ENCODE assay signal across 22 cellular contexts in genomic region chr7:1770331-1770730, GRCh38.
A peak's percentile ranks its signal among the peaks of the same experiment; 100 is the strongest.
DNase-seq lines count a peak whose midpoint lies in the region; ATAC-seq, FAIRE-seq and TF ChIP-seq lines count a peak whose summit lies in the region.
"Had no signal": no experiment of that assay in that cellular context is flagged by ENCODE, and none has a peak within 500 bp of the region (broad histone marks: within the 10 kb centered on the region; RNA-seq: fewer than 3 reads in every experiment).

No MANE protein-coding gene starts in this region.

- H3K27ac ChIP-seq in K562 (ENCODE audit: extremely low read depth, low read depth, low read length) (no peak overlapping the region), stomach (no peak overlapping the region), GM23338 (ENCODE audit: low read depth) (no peak overlapping the region), substantia nigra (ENCODE audit: low read depth, low read length, poor library complexity, severe bottlenecking) (no peak overlapping the region), gastroesophageal sphincter (no peak overlapping the region)
- H3K27ac ChIP-seq: 22Rv1; A549; BLaER1 treated with 17β-estradiol and CSF1 and Interleukin-3, amounts not matched to agents 10 nM and 100 nM; GM23248 had no signal

- no peak for TF ChIP-seq CTCF in K562 (IDR thresholded peaks at IDR 0.05 in 2 of 3, conservative IDR thresholded peaks at IDR 0.05 in 1 of 3; ENCODE audit: insufficient read depth in 2 of 3, low read depth in 1 of 3, low read length in 3 of 3)
- no peak for TF ChIP-seq CTCF in stomach (IDR thresholded peaks at IDR 0.05)
- TF ChIP-seq CTCF in GM23338 (conservative IDR thresholded peaks at IDR 0.05; ENCODE audit: low read depth in 2 of 2), result no peak
- TF ChIP-seq CTCF in gastroesophageal sphincter (IDR thresholded peaks at IDR 0.05), result no peak

- FAIRE-seq in K562 (lab: Jason Lieb, UNC), result no peak
- FAIRE-seq: A549, H54, HTR-8/SVneo had no signal

- H3K9me2 ChIP-seq in GM23338 (ENCODE audit: insufficient read depth), result no peaks in the 10 kb centered on the region

- CTCF ChIA-PET in K562 (lab: Yijun Ruan, JAX; ENCODE audit: low intra/inter-chr PET ratio), result no interaction called here

- no peaks in the 10 kb centered on the region for H3F3A ChIP-seq in GM23338 (replicated peaks; ENCODE audit: low read depth)

- H3K4me2 ChIP-seq in K562 (ENCODE audit: insufficient read depth, low read length), result no peak overlapping the region
- no peak overlapping the region for H3K4me2 ChIP-seq in GM23338
- H3K4me2 ChIP-seq: A549; BLaER1 treated with 17β-estradiol and CSF1 and Interleukin-3, amounts not matched to agents 10 nM and 100 nM had no signal

- no TSS peak for BruUV-seq in K562 (replicated peaks; lab: Mats Ljungman, UMichigan)

- H2AFZ ChIP-seq in K562 (ENCODE audit: low read depth, low read length) (no peak overlapping the region), GM23338 (no peak overlapping the region)
- H2AFZ ChIP-seq: GM23248 had no signal

- peaks cover 5% of the 10 kb centered on the region for H3K27me3 Mint-ChIP-seq in GM23338 (ENCODE audit: insufficient read depth, low read depth, poor library complexity)

- DNase-seq in activated CD8-positive, alpha-beta memory T cell treated with anti-CD3 and anti-CD28 coated beads for 24 hours, result peak; percentile 26
- no peak for DNase-seq in activated CD8-positive, alpha-beta memory T cell treated with anti-CD3 and anti-CD28 coated beads, Interleukin-2, amount 50 U/mL, for 48 hours
- no peak for DNase-seq in K562 (ENCODE audit: extremely low read depth in 1 of 4, low spot score in 3 of 4)
- DNase-seq in mesenteric fat pad (ENCODE audit: low spot score), result peak; percentile 14
- DNase-seq in stomach, result peak; percentile 1
- no peak for DNase-seq in GM23338 (ENCODE audit: low spot score)
- no peak for DNase-seq in substantia nigra (lab: John Stamatoyannopoulos, UW)
- DNase-seq: Calu3; CD8-positive, alpha-beta T cell; DMS79 treated with DMSO at 0.1 percent for 48 hours; GF-D8; GM23248; HFFc6; IMR-90 had no signal

- H3K36me3 Mint-ChIP-seq in GM23338 (ENCODE audit: low read depth), result no peaks in the 10 kb centered on the region
- H3K36me3 Mint-ChIP-seq: CD8-positive, alpha-beta T cell had no signal

- ATAC-seq in K562 (no peak), GM23338 (no peak), gastroesophageal sphincter (no peak)
- ATAC-seq: A549; CD8-positive, alpha-beta T cell; HCT116 had no signal

- H3K4me3 ChIP-seq in K562, result no peak overlapping the region
- no peak overlapping the region for H3K4me3 ChIP-seq in stomach
- no peak overlapping the region for H3K4me3 ChIP-seq in GM23338
- no peak overlapping the region for H3K4me3 ChIP-seq in gastroesophageal sphincter
- H3K4me3 ChIP-seq: A549; BLaER1 treated with 17β-estradiol and CSF1 and Interleukin-3, amounts not matched to agents 10 nM and 100 nM; GM23248 had no signal

- H3K4me3 Mint-ChIP-seq in GM23338, result no peak overlapping the region
- H3K4me3 Mint-ChIP-seq: B cell; CD8-positive, alpha-beta T cell; HFFc6 had no signal

- H4K20me1 ChIP-seq in K562 (replicated peaks; ENCODE audit: control insufficient read depth, insufficient read depth, low read length), result no peaks in the 10 kb centered on the region
- no peaks in the 10 kb centered on the region for H4K20me1 ChIP-seq in GM23338 (replicated peaks; ENCODE audit: insufficient read depth)
- H4K20me1 ChIP-seq: BLaER1 treated with 17β-estradiol and CSF1 and Interleukin-3, amounts not matched to agents 10 nM and 100 nM had no signal

- H3K9me3 ChIP-seq in K562 (replicated peaks; ENCODE audit: control insufficient read depth, insufficient read depth, low read depth, low read length) (no peaks in the 10 kb centered on the region; the same call in 1 of the 2 replicates), stomach (peaks cover 0 to 11% (median 3%) of the 10 kb centered on the region in 4 donors), gastroesophageal sphincter (peaks cover 0 to 2% (median 0%) of the 10 kb centered on the region in 3 donors)
- H3K9me3 ChIP-seq: A549 had no signal

- in situ Hi-C loops in K562 (cut with MboI), result no loop called here

- 10% methylated on average over 6 of the region's 6 CpGs for WGBS in K562 (ENCODE audit: insufficient coverage, low coverage, missing lambda C conversion rate)
- WGBS in stomach, 5 donors, result 83 to 92% (median 89%) methylated on average over 6 of the region's 6 CpGs
- WGBS in gastroesophageal sphincter (ENCODE audit: low coverage in 1 of 2), 2 donors, result 81 to 100% methylated on average over 1 to 5 of the region's 6 CpGs

- H3K79me2 ChIP-seq in K562 (ENCODE audit: control insufficient read depth, insufficient read depth, low read length), result no peaks in the 10 kb centered on the region
- no peaks in the 10 kb centered on the region for H3K79me2 ChIP-seq in GM23338 (replicated peaks; ENCODE audit: insufficient read depth)

- H3K9me3 Mint-ChIP-seq in GM23338, result peaks cover 5% of the 10 kb centered on the region; the same call in 1 of the 3 replicates

- no peak for TF ChIP-seq POLR2A in K562 (conservative IDR thresholded peaks at IDR 0.05)
- no peak for TF ChIP-seq POLR2A in stomach (IDR thresholded peaks at IDR 0.05)
- no peak for TF ChIP-seq POLR2A in gastroesophageal sphincter (IDR thresholded peaks at IDR 0.05)

- intact Hi-C loops in K562 (cut with micrococcal nuclease), result no loop called here
- intact Hi-C loops in stomach (cut with DNase I; ENCODE audit: low total_unique reads), result no loop called here

- H3K27ac Mint-ChIP-seq in GM23338, result no peak overlapping the region
- H3K27ac Mint-ChIP-seq: B cell; CD8-positive, alpha-beta T cell; HFFc6 had no signal

- no peak for TF ChIP-seq EP300 in K562 (IDR thresholded peaks at IDR 0.05; ENCODE audit: low read length)
- TF ChIP-seq EP300 in stomach (IDR thresholded peaks at IDR 0.05), result no peak
- TF ChIP-seq EP300 in gastroesophageal sphincter (IDR thresholded peaks at IDR 0.05), result no peak

- POLR2A ChIA-PET in K562 (lab: Yijun Ruan, JAX), result interaction anchor here (0.7 kb wide), 1 partner anchor 63 kb away, joined by 3 read pairs; no protein-coding TSS in a partner anchor

- no peak for TF ChIP-seq RAD21 in K562 (CRISPR knock-in tag; conservative IDR thresholded peaks at IDR 0.05 in 1 of 2, IDR thresholded peaks at IDR 0.05 in 1 of 2)

- no peaks in the 10 kb centered on the region for H3K4me1 Mint-ChIP-seq in GM23338
- H3K4me1 Mint-ChIP-seq: B cell had no signal

- no peaks in the 10 kb centered on the region for H3K9me1 ChIP-seq in K562 (ENCODE audit: control insufficient read depth, insufficient read depth, low read length)

- H3K36me3 ChIP-seq in K562 (ENCODE audit: control insufficient read depth, insufficient read depth, low read length) (no peaks in the 10 kb centered on the region), stomach (no peaks in the 10 kb centered on the region), GM23338 (ENCODE audit: insufficient read depth) (no peaks in the 10 kb centered on the region), gastroesophageal sphincter (no peaks in the 10 kb centered on the region)
- H3K36me3 ChIP-seq: BLaER1 treated with 17β-estradiol and CSF1 and Interleukin-3, amounts not matched to agents 10 nM and 100 nM had no signal

- H3K27me3 ChIP-seq in K562 (ENCODE audit: control insufficient read depth in 2 of 2, insufficient read depth in 2 of 2, low read length in 2 of 2) (peaks cover 11 to 43% of the 10 kb centered on the region in 2 experiments), stomach (peaks cover 0 to 14% (median 0%) of the 10 kb centered on the region in 3 donors), GM23338 (ENCODE audit: insufficient read depth) (no peaks in the 10 kb centered on the region), gastroesophageal sphincter (peaks cover 21% of the 10 kb centered on the region)
- H3K27me3 ChIP-seq: BLaER1 treated with 17β-estradiol and CSF1 and Interleukin-3, amounts not matched to agents 10 nM and 100 nM had no signal

- H3K4me1 ChIP-seq in K562 (replicated peaks in 1 of 2; ENCODE audit: control insufficient read depth in 2 of 2, insufficient read depth in 2 of 2, low read length in 2 of 2), result no peaks in the 10 kb centered on the region
- no peaks in the 10 kb centered on the region for H3K4me1 ChIP-seq in stomach
- no peaks in the 10 kb centered on the region for H3K4me1 ChIP-seq in GM23338 (ENCODE audit: insufficient read depth)
- H3K4me1 ChIP-seq in gastroesophageal sphincter, result no peaks in the 10 kb centered on the region
- H3K4me1 ChIP-seq: A549; BLaER1 treated with 17β-estradiol and CSF1 and Interleukin-3, amounts not matched to agents 10 nM and 100 nM had no signal

- no peak overlapping the region for H3K9ac ChIP-seq in K562 (ENCODE audit: insufficient read depth in 1 of 2, low read depth in 2 of 2, low read length in 2 of 2)
- H3K9ac ChIP-seq: BLaER1 treated with 17β-estradiol and CSF1 and Interleukin-3, amounts not matched to agents 10 nM and 100 nM; GM23248 had no signal

TF ChIP-seq in K562, 482 proteins besides CTCF, POLR2A, EP300 and RAD21 (continues in another document):
- no peak for TF ChIP-seq TRIM25 (IDR thresholded peaks at IDR 0.05; ENCODE audit: borderline replicate concordance)

TF ChIP-seq in GM23338, 12 proteins besides CTCF, POLR2A, EP300 and RAD21 (continues in another document):
- TF ChIP-seq CREB1 (CRISPR knock-in tag; IDR thresholded peaks at IDR 0.05; ENCODE audit: low read depth), result no peak
- no peak for TF ChIP-seq STAT1 (IDR thresholded peaks at IDR 0.05; ENCODE audit: unreplicated experiment)
- no peak for TF ChIP-seq ETS1 (IDR thresholded peaks at IDR 0.05)
- no peak for TF ChIP-seq POLR2AphosphoS5 (IDR thresholded peaks at IDR 0.05; ENCODE audit: low read depth)

Comparison
In these comparisons a context has a peak if more than half of its experiments do, and no peak if none do; other contexts are left out.
1. DNase-seq: peak in activated CD8-positive, alpha-beta memory T cell treated with anti-CD3 and anti-CD28 coated beads for 24 hours (single experiment), mesenteric fat pad (single experiment) and stomach (single experiment); none in activated CD8-positive, alpha-beta memory T cell treated with anti-CD3 and anti-CD28 coated beads, Interleukin-2, amount 50 U/mL, for 48 hours (single experiment), K562 (0 of 4), GM23338 (single experiment) and substantia nigra (0 of 49).